In genomic region chr3:48428088-48428862, GRCh38 we compare ENCODE assay signal across 8 cellular contexts. TPM values are rescaled to one million over a fixed set of nuclear protein-coding genes. Genes with fewer than 3 reads are reported as not detected.
A peak's percentile ranks its signal among the peaks of the same experiment; 100 is the strongest.
DNase-seq lines count a peak whose midpoint lies in the region; ATAC-seq and TF ChIP-seq lines count a peak whose summit lies in the region.

No MANE protein-coding gene starts in this region.

- peak overlapping the region; percentile 17; the same call in 1 of the 2 replicates for H3K27ac ChIP-seq in HUES64 (ENCODE audit: low read depth, low read length)
- H3K27ac ChIP-seq in caudate nucleus (ENCODE audit: low read depth, low read length) = peak overlapping the region; percentile 99
- no peak overlapping the region for H3K27ac ChIP-seq in mesendoderm (ENCODE audit: low read depth, low read length)
- peak overlapping the region; percentile 85 to 87 for H3K27ac ChIP-seq in aorta (ENCODE audit: low read depth in 1 of 2, low read length in 2 of 2)

- H3K4me1 ChIP-seq in HUES64 (ENCODE audit: insufficient read depth, low read length) (peaks cover 23% of the 10 kb centered on the region), mesendoderm (ENCODE audit: control insufficient read depth, low read depth, low read length) (peaks cover 10% of the 10 kb centered on the region), aorta (ENCODE audit: control insufficient read depth in 1 of 2, insufficient read depth in 2 of 2, low read length in 2 of 2) (no peaks in the 10 kb centered on the region)

- H3K36me3 ChIP-seq in BJ (ENCODE audit: control insufficient read depth, insufficient read depth, low read length) (peaks cover 5% of the 10 kb centered on the region), HUES64 (ENCODE audit: insufficient read depth, low read length) (peaks cover 29% of the 10 kb centered on the region), mesendoderm (ENCODE audit: control insufficient read depth, insufficient read depth, low read length) (peaks cover 6% of the 10 kb centered on the region), aorta (ENCODE audit: control insufficient read depth in 1 of 2, insufficient read depth in 2 of 2, low read length in 1 of 2) (peaks cover 0 to 1% of the 10 kb centered on the region in 2 donors)

- POLR2A ChIA-PET in BJ (lab: Charles Lee) = no interaction called here

- H3K27me3 ChIP-seq in BJ (ENCODE audit: control insufficient read depth, insufficient read depth, low read length) = no peaks in the 10 kb centered on the region
- H3K27me3 ChIP-seq in HUES64 (ENCODE audit: insufficient read depth, low read length) = no peaks in the 10 kb centered on the region
- no peaks in the 10 kb centered on the region for H3K27me3 ChIP-seq in mesendoderm (ENCODE audit: insufficient read depth, low read length, poor library complexity)
- no peaks in the 10 kb centered on the region for H3K27me3 ChIP-seq in aorta (ENCODE audit: control insufficient read depth in 1 of 2, insufficient read depth in 2 of 2, low read length in 1 of 2)

- peak overlapping the region; percentile 87 for H3K4me2 ChIP-seq in mesendoderm (ENCODE audit: low read length)

- H3K56ac ChIP-seq in mesendoderm (ENCODE audit: low read length) = peak overlapping the region; percentile 92

- intact Hi-C loops in aorta (cut with DNase I) = no loop called here

- no peak for ATAC-seq in aorta (ENCODE audit: low FRiP score)
- ATAC-seq in activated CD4-positive, CD25-positive, alpha-beta regulatory T cell treated with anti-CD3 and anti-CD28 coated beads, Interleukin-2, amount 50 U/mL, for 24 hours = no peak

- H3K4me3 ChIP-seq in BJ (ENCODE audit: low read depth, low read length) (peak overlapping the region; percentile 72), HUES64 (ENCODE audit: low read length) (peak overlapping the region; percentile 85), mesendoderm (ENCODE audit: low read length) (peak overlapping the region; percentile 72), aorta (ENCODE audit: low read length in 2 of 2) (peak overlapping the region; percentile 77 to 94)

- H3K9me3 ChIP-seq in HUES64 (ENCODE audit: insufficient read depth, low read depth, low read length) (no peaks in the 10 kb centered on the region), aorta (ENCODE audit: control insufficient read depth, low read length) (no peaks in the 10 kb centered on the region)

- TF ChIP-seq CTCF in BJ (IDR thresholded peaks at IDR 0.05; ENCODE audit: insufficient read depth, low read depth, low read length) = no peak

- CTCF ChIA-PET in BJ (lab: Yijun Ruan, JAX) = interaction anchor here (1.0 to 8.1 kb wide), 4 partner anchors 8 to 234 kb away, joined by 3 to 55 read pairs (median 21); no protein-coding TSS in a partner anchor

- no peak overlapping the region for H3K4ac ChIP-seq in mesendoderm (ENCODE audit: low read depth, low read length)

- H3K18ac ChIP-seq in mesendoderm (ENCODE audit: low read length) = no peak overlapping the region

- no peak overlapping the region for H4K8ac ChIP-seq in mesendoderm (ENCODE audit: low read depth, low read length)

- no peak overlapping the region for H2AK5ac ChIP-seq in mesendoderm (ENCODE audit: low read length)

- H3K9ac ChIP-seq in HUES64 (ENCODE audit: low read depth, low read length) = peak overlapping the region; percentile 96
- H3K9ac ChIP-seq in mesendoderm (ENCODE audit: low read length) = peak overlapping the region; percentile 88

- H2BK5ac ChIP-seq in mesendoderm (ENCODE audit: low read length) = no peak overlapping the region

- 13% methylated on average over 14 of the region's 18 CpGs for WGBS in HUES64
- WGBS in mesendoderm (ENCODE audit: extremely low coverage, insufficient coverage, low lambda C conversion rate) = no CpG with 5 or more reads among the region's 18 CpGs
- 17 to 18% methylated on average over 18 of the region's 18 CpGs for WGBS in aorta, 2 donors

- peak overlapping the region; percentile 20 for H3K23ac ChIP-seq in mesendoderm (ENCODE audit: low read length)

- DNase-seq in BJ (ENCODE audit: low read depth) (no peak), caudate nucleus (lab: John Stamatoyannopoulos, UW) (peak in 4 of 61 donors; percentile 21 to 42 (median 35)), mesendoderm (peak; percentile 33), aorta (peak; percentile 7 to 48), hippocampal formation (lab: John Stamatoyannopoulos, UW) (no peak), GF-D8 (lab: John Stamatoyannopoulos, UW) (no peak)

- H3K79me1 ChIP-seq in mesendoderm (ENCODE audit: low read length) = peaks cover 27% of the 10 kb centered on the region

- H3K79me2 ChIP-seq in mesendoderm (ENCODE audit: control insufficient read depth, insufficient read depth, low read length) = peaks cover 48% of the 10 kb centered on the region

- H2BK15ac ChIP-seq in mesendoderm (replicated peaks; ENCODE audit: low read depth) = no peak overlapping the region

- no peak overlapping the region for H2BK120ac ChIP-seq in mesendoderm (ENCODE audit: low read depth, low read length)

- no peak overlapping the region for H4K5ac ChIP-seq in mesendoderm (ENCODE audit: low read length)

RNA-seq across cellular contexts. Expression of gene PLXNB1, which starts 1.6 kb away (rescaled TPM):
- polyA plus RNA-seq in BJ (2011; rRNA removed) = 15.4 and 26.3 TPM in 2 replicates
- polyA minus RNA-seq in BJ (2011; rRNA and poly(A)+ RNA removed) = 22.7 and 35.9 TPM in 2 replicates
- 81.0 TPM for polyA plus RNA-seq in HUES64 (2013, experiment 1 of 2)
- 87.6 TPM for polyA plus RNA-seq in HUES64 (2013, experiment 2 of 2)
- polyA plus RNA-seq in mesendoderm (2013, experiment 1 of 2) = 58.6 TPM
- polyA plus RNA-seq in mesendoderm (2013, experiment 2 of 2) = 54.5 TPM
- total RNA-seq in aorta = 100 to 1,000 TPM in 1 of 2 donors, 10 to 100 TPM in 1; 69.9 to 115 TPM
- 100 to 1,000 TPM in 1 of 2 donors, 10 to 100 TPM in 1; 26.3 to 235 TPM for polyA plus RNA-seq in aorta

RNA-seq across cellular contexts. Expression of gene CCDC51, which starts 11.6 kb away (rescaled TPM):
- 11.6 and 14.3 TPM in 2 replicates for polyA plus RNA-seq in BJ (2011; rRNA removed)
- polyA minus RNA-seq in BJ (2011; rRNA and poly(A)+ RNA removed) = 6.6 and 7.9 TPM in 2 replicates
- 19.0 TPM for polyA plus RNA-seq in HUES64 (2013, experiment 1 of 2)
- polyA plus RNA-seq in HUES64 (2013, experiment 2 of 2) = 17.8 TPM
- 17.5 TPM for polyA plus RNA-seq in mesendoderm (2013, experiment 1 of 2)
- 16.4 TPM for polyA plus RNA-seq in mesendoderm (2013, experiment 2 of 2)
- 1 to 10 TPM; 6.4 to 6.7 TPM for total RNA-seq in aorta
- 10 to 100 TPM in 1 of 2 donors, 1 to 10 TPM in 1; 9.5 to 12.7 TPM for polyA plus RNA-seq in aorta

RNA-seq across cellular contexts. Expression of gene TMA7, which starts 11.8 kb away (rescaled TPM):
- polyA plus RNA-seq in BJ (2011; rRNA removed) (53.8 and 162 TPM in 2 replicates), aorta (100 to 1,000 TPM; 302 to 686 TPM)
- polyA minus RNA-seq in BJ (2011; rRNA and poly(A)+ RNA removed) = 9.3 and 10.4 TPM in 2 replicates
- polyA plus RNA-seq in HUES64 (2013, experiment 1 of 2) = 497 TPM
- 539 TPM for polyA plus RNA-seq in HUES64 (2013, experiment 2 of 2)
- polyA plus RNA-seq in mesendoderm (2013, experiment 1 of 2) = 1,066 TPM
- 1,068 TPM for polyA plus RNA-seq in mesendoderm (2013, experiment 2 of 2)
- 100 to 1,000 TPM; 114 to 128 TPM for total RNA-seq in aorta

RNA-seq across cellular contexts. Expression of gene ATRIP, which starts 18.3 kb away (rescaled TPM):
- polyA plus RNA-seq in BJ (2011; rRNA removed) (6.3 and 7.9 TPM in 2 replicates), aorta (1 to 10 TPM; 4.0 to 7.5 TPM)
- 7.8 and 13.2 TPM in 2 replicates for polyA minus RNA-seq in BJ (2011; rRNA and poly(A)+ RNA removed)
- 13.5 TPM for polyA plus RNA-seq in HUES64 (2013, experiment 1 of 2)
- 18.0 TPM for polyA plus RNA-seq in HUES64 (2013, experiment 2 of 2)
- polyA plus RNA-seq in mesendoderm (2013, experiment 1 of 2) = 15.5 TPM
- 16.0 TPM for polyA plus RNA-seq in mesendoderm (2013, experiment 2 of 2)
- total RNA-seq in aorta = 1 to 10 TPM; 5.0 to 6.3 TPM

RNA-seq across cellular contexts. Expression of gene FBXW12, which starts 56.3 kb away (rescaled TPM):
- polyA plus RNA-seq in BJ (2011; rRNA removed) = not detected in 2 replicates
- polyA minus RNA-seq in BJ (2011; rRNA and poly(A)+ RNA removed) = not detected in 2 replicates
- 0.25 TPM for polyA plus RNA-seq in HUES64 (2013, experiment 1 of 2)
- polyA plus RNA-seq in HUES64 (2013, experiment 2 of 2) = 0.63 TPM
- 0.03 TPM for polyA plus RNA-seq in mesendoderm (2013, experiment 1 of 2)
- polyA plus RNA-seq in mesendoderm (2013, experiment 2 of 2) = 0.08 TPM
- total RNA-seq in aorta = not detected
- not detected for polyA plus RNA-seq in aorta

Comparison
In these comparisons a context has a peak if more than half of its experiments do, and no peak if none do; other contexts are left out.
1. DNase-seq: peak in mesendoderm (single experiment) and aorta (2 of 2); none in BJ (single experiment), hippocampal formation (0 of 2) and GF-D8 (single experiment).
2. Peak in every context shown above with its lines, with median percentiles within 50 percentile points of each other: H3K4me3 ChIP-seq.